Comparison of ENCODE assay signal across 13 cellular contexts in the genomic region with DNA sequence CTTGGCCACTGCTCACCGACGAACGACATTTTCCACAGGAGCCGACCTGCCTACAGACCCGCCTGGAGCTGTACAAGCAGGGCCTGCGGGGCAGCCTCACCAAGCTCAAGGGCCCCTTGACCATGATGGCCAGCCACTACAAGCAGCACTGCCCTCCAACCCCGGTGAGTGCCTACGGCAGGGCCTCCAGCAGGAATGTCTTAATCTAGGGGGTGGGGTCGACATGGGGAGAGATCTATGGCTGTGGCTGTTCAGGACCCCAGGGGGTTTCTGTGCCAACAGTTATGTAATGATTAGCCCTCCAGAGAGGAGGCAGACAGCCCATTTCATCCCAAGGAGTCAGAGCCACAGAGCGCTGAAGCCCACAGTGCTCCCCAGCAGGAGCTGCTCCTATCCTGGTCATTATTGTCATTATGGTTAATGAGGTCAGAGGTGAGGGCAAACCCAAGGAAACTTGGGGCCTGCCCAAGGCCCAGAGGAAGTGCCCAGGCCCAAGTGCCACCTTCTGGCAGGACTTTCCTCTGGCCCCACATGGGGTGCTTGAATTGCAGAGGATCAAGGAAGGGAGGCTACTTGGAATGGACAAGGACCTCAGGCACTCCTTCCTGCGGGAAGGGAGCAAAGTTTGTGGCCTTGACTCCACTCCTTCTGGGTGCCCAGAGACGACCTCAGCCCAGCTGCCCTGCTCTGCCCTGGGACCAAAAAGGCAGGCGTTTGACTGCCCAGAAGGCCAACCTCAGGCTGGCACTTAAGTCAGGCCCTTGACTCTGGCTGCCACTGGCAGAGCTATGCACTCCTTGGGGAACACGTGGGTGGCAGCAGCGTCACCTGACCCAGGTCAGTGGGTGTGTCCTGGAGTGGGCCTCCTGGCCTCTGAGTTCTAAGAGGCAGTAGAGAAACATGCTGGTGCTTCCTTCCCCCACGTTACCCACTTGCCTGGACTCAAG. TPM values are rescaled to one million over a fixed set of nuclear protein-coding genes. Genes with fewer than 3 reads are reported as not detected.
DNase-seq lines count a peak whose midpoint lies in the region; ATAC-seq and TF ChIP-seq lines count a peak whose summit lies in the region.
"Had no signal": no experiment of that assay in that cellular context is flagged by ENCODE, and none has a peak within 500 bp of the region (broad histone marks: within the 10 kb centered on the region; RNA-seq: fewer than 3 reads in every experiment).

No MANE protein-coding gene starts in this region.

- H3K4me3 ChIP-seq in endodermal cell (ENCODE audit: low read length), result no peak overlapping the region
- peak overlapping the region in 2 of 4 donors; percentile 6 to 27 for H3K4me3 ChIP-seq in upper lobe of left lung

- CTCF ChIA-PET in RWPE1 (lab: Yijun Ruan, JAX), result interaction anchor here (1.0 to 1.4 kb wide), 3 partner anchors 9 to 13 kb away, joined by 3 read pairs; no protein-coding TSS in a partner anchor

- no peaks in the 10 kb centered on the region for H3K36me3 ChIP-seq in endodermal cell (ENCODE audit: control insufficient read depth, insufficient read depth, low read length)
- no peaks in the 10 kb centered on the region for H3K36me3 ChIP-seq in upper lobe of left lung
- H3K36me3 ChIP-seq: BE2C had no signal

- H3K9ac ChIP-seq in endodermal cell (ENCODE audit: extremely low read depth, low read length, poor library complexity, severe bottlenecking), result no peak overlapping the region

- H3K27ac Mint-ChIP-seq in endodermal cell, result no peak overlapping the region

- intact Hi-C loops in left colon (cut with DNase I, micrococcal nuclease), result no loop called here

- peak in 2 of 3 donors; percentile 38 to 44 for DNase-seq in stimulated activated CD4-positive, alpha-beta T cell treated with anti-CD3 and anti-CD28 coated beads, Interleukin-12 subunit alpha, Interleukin-12 subunit beta, amount 100 ng/mL, for 48 hours (ENCODE audit: low read depth in 2 of 3, low spot score in 1 of 3)
- DNase-seq in stimulated activated CD4-positive, alpha-beta T cell treated with anti-CD3 and anti-CD28 coated beads, Interleukin-12 subunit alpha, Interleukin-12 subunit beta, amount 100 ng/mL, for 4 hours, result no peak
- no peak for DNase-seq in RWPE1 (ENCODE audit: low spot score)
- peak; percentile 56 for DNase-seq in endodermal cell
- DNase-seq in upper lobe of left lung, result peak in 1 of 2 donors; percentile 92
- DNase-seq in left colon, result no peak
- DNase-seq in germinal center (ENCODE audit: low spot score), result no peak
- DNase-seq: BE2C; NCI-H1105 treated with DMSO at 0.1 percent for 48 hours; NK-92 treated with Interleukin-12 subunit alpha and Interleukin-12 subunit beta, amount 100 ng/mL, for 24 hours; occipital lobe had no signal

- no peaks in the 10 kb centered on the region for H3K36me3 Mint-ChIP-seq in endodermal cell (ENCODE audit: low read depth)

- TF ChIP-seq CTCF in RWPE1 (conservative IDR thresholded peaks at IDR 0.05; ENCODE audit: low read depth) (no peak), endodermal cell (conservative IDR thresholded peaks at IDR 0.05) (no peak), upper lobe of left lung (IDR thresholded peaks at IDR 0.05) (no peak)

- POLR2A ChIA-PET in RWPE1 (lab: Yijun Ruan, JAX; ENCODE audit: low non-redundant PET), result no interaction called here

- ATAC-seq in upper lobe of left lung (ENCODE audit: low FRiP score in 2 of 2), result peak; percentile 61 to 84
- no peak for ATAC-seq in HG02885 (IDR thresholded peaks at IDR 0.05; ENCODE audit: poor library complexity, unreplicated experiment)
- no peak for ATAC-seq in left colon

- no peaks in the 10 kb centered on the region for H3K27me3 Mint-ChIP-seq in endodermal cell (ENCODE audit: insufficient read depth)

- TF ChIP-seq EP300 in upper lobe of left lung (IDR thresholded peaks at IDR 0.05), result peak in 1 of 4 donors; percentile 61

- no peaks in the 10 kb centered on the region for H3K4me1 ChIP-seq in endodermal cell (ENCODE audit: control insufficient read depth, insufficient read depth, low read length)
- H3K4me1 ChIP-seq in upper lobe of left lung, result peaks cover 0 to 43% (median 28%) of the 10 kb centered on the region in 4 donors
- H3K4me1 ChIP-seq: BE2C had no signal

- H3K27me3 ChIP-seq in endodermal cell (ENCODE audit: control insufficient read depth, insufficient read depth, low read length, poor library complexity, severe bottlenecking) (no peaks in the 10 kb centered on the region), upper lobe of left lung (no peaks in the 10 kb centered on the region)
- H3K27me3 ChIP-seq: BE2C had no signal

- H3K4me3 Mint-ChIP-seq in endodermal cell, result no peak overlapping the region

- H3K9me3 ChIP-seq in endodermal cell (ENCODE audit: control insufficient read depth, low read length) (no peaks in the 10 kb centered on the region), upper lobe of left lung (no peaks in the 10 kb centered on the region)
- H3K9me3 ChIP-seq: BE2C had no signal

- H3K9me3 Mint-ChIP-seq in endodermal cell, result no peaks in the 10 kb centered on the region

- H3K27ac ChIP-seq in RWPE1 (peak overlapping the region; percentile 72), endodermal cell (ENCODE audit: low read depth, low read length) (no peak overlapping the region), upper lobe of left lung (peak overlapping the region; percentile 34 to 87 (median 79))

- H3K4me1 Mint-ChIP-seq in endodermal cell, result peaks cover 6% of the 10 kb centered on the region

- 86 to 92% methylated on average over 12 to 16 of the region's 16 CpGs for WGBS in endodermal cell (ENCODE audit: insufficient coverage in 1 of 2, insufficient read length in 1 of 2), 2 experiments
- 53 to 72% methylated on average over 8 to 16 of the region's 16 CpGs for WGBS in upper lobe of left lung, 2 donors

- peak in 1 of 4 donors; percentile 46 for TF ChIP-seq POLR2A in upper lobe of left lung (IDR thresholded peaks at IDR 0.05)

RNA-seq across cellular contexts. Expression of a gene that starts 1.5 kb away (rescaled TPM):
- total RNA-seq in endodermal cell (not detected), upper lobe of left lung (1 to 10 TPM in 5 of 6 donors, not detected in 1; 3.9 to 10.0 (median 4.4) TPM), left colon (not detected)
- polyA plus RNA-seq in endodermal cell (2013, experiment 1 of 2), result not detected
- polyA plus RNA-seq in endodermal cell (2013, experiment 2 of 2), result not detected
- total RNA-seq: frontal cortex, occipital lobe had no signal

RNA-seq across cellular contexts. Expression of a gene that starts 14.6 kb away (rescaled TPM):
- not detected for total RNA-seq in endodermal cell
- not detected for polyA plus RNA-seq in endodermal cell (2013, experiment 1 of 2)
- not detected for polyA plus RNA-seq in endodermal cell (2013, experiment 2 of 2)
- total RNA-seq in upper lobe of left lung, result not detected
- total RNA-seq in left colon, result not detected
- total RNA-seq: frontal cortex, occipital lobe had no signal

Comparison
In these comparisons a context has a peak if more than half of its experiments do, and no peak if none do; other contexts are left out.
1. DNase-seq: peak in stimulated activated CD4-positive, alpha-beta T cell treated with anti-CD3 and anti-CD28 coated beads, Interleukin-12 subunit alpha, Interleukin-12 subunit beta, amount 100 ng/mL, for 48 hours (2 of 3) and endodermal cell (single experiment); none in stimulated activated CD4-positive, alpha-beta T cell treated with anti-CD3 and anti-CD28 coated beads, Interleukin-12 subunit alpha, Interleukin-12 subunit beta, amount 100 ng/mL, for 4 hours (single experiment), RWPE1 (single experiment), left colon (0 of 2) and germinal center (single experiment).
2. ATAC-seq: peak in upper lobe of left lung (2 of 2); none in HG02885 (single experiment) and left colon (single experiment).